13 cellular contexts compared by ENCODE assay signal in the genomic region with DNA sequence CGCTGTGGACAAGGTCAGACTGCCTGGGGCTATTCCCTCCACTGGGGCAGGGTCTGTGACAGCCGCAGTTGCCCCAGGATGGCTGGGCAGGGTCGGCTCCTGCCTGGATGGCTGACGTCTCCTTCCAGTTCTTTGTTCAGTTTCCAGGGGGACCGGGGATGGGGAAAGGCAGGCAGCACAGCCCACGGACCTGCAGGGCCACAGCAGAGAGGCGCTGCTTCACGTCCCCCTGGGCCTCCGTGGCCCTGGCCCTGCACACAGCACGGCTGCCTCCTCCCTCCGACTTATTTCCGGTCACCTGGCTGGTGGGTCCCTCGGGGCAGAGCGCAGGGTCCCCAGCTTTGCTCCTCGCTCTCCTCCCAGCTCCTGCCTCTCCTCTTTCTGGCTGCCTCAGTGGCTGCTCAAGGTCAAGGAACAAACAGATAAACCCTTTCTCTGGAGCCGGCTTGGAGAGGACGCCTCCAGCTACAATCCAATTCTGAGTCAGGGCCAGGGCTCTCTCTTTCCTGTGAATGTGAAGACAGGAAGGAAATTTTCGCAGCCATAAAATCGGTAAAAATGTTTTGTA.
DNase-seq lines count a peak whose midpoint lies in the region; ATAC-seq and TF ChIP-seq lines count a peak whose summit lies in the region.
"Had no signal": no experiment of that assay in that cellular context is flagged by ENCODE, and none has a peak within 500 bp of the region (broad histone marks: within the 10 kb centered on the region; RNA-seq: fewer than 3 reads in every experiment).

No MANE protein-coding gene starts in this region.

- no peaks in the 10 kb centered on the region for H3K36me3 Mint-ChIP-seq in osteocyte (ENCODE audit: unreplicated experiment)
- no peaks in the 10 kb centered on the region for H3K36me3 Mint-ChIP-seq in type B pancreatic cell
- H3K36me3 Mint-ChIP-seq in immature natural killer cell, result peaks cover 0 to 6% (median 0%) of the 10 kb centered on the region in 3 donors

- H3K4me1 ChIP-seq in cardiac muscle cell (ENCODE audit: low read depth), result no peaks in the 10 kb centered on the region

- H3K27me3 ChIP-seq in cardiac muscle cell, result no peaks in the 10 kb centered on the region

- no peak overlapping the region for H3K4me3 ChIP-seq in cardiac muscle cell

- ATAC-seq in GM19463 (IDR thresholded peaks at IDR 0.05; ENCODE audit: unreplicated experiment), result no peak
- ATAC-seq: activated CD4-positive, alpha-beta T cell treated with anti-CD3 and anti-CD28 coated beads for 36 hours; HCT116 had no signal

- H3K4me1 Mint-ChIP-seq in osteocyte (ENCODE audit: unreplicated experiment) (peaks cover 34% of the 10 kb centered on the region), type B pancreatic cell (ENCODE audit: unreplicated experiment) (peaks cover 39% of the 10 kb centered on the region), immature natural killer cell (peaks cover 4 to 13% of the 10 kb centered on the region in 2 donors)

- H3K36me3 ChIP-seq in cardiac muscle cell, result no peaks in the 10 kb centered on the region

- H3K27ac Mint-ChIP-seq in osteocyte (ENCODE audit: unreplicated experiment) (peak overlapping the region; percentile 76), type B pancreatic cell (peak overlapping the region; percentile 73), immature natural killer cell (peak overlapping the region in 2 of 6 donors; percentile 4 to 15)
- H3K27ac Mint-ChIP-seq: activated CD4-positive, alpha-beta T cell treated with anti-CD3 and anti-CD28 coated beads for 36 hours; stimulated activated naive CD8-positive, alpha-beta T cell treated with anti-CD3 and anti-CD28 coated beads, Interleukin-15, Interleukin-2, amounts not matched to agents 100 ng/mL and 50 ng/mL, for 24 hours had no signal

- TF ChIP-seq CTCF in cardiac muscle cell (IDR thresholded peaks at IDR 0.05; ENCODE audit: low read depth, low read length) (no peak), osteocyte (IDR thresholded peaks at IDR 0.05) (no peak), type B pancreatic cell (conservative IDR thresholded peaks at IDR 0.05) (no peak)

- no peaks in the 10 kb centered on the region for H3K27me3 Mint-ChIP-seq in osteocyte (ENCODE audit: unreplicated experiment)
- no peaks in the 10 kb centered on the region for H3K27me3 Mint-ChIP-seq in type B pancreatic cell
- peaks cover 17 to 21% (median 18%) of the 10 kb centered on the region in 3 donors for H3K27me3 Mint-ChIP-seq in immature natural killer cell (ENCODE audit: low read depth in 3 of 3)
- H3K27me3 Mint-ChIP-seq: activated CD4-positive, alpha-beta T cell treated with anti-CD3 and anti-CD28 coated beads for 36 hours; stimulated activated naive CD8-positive, alpha-beta T cell treated with anti-CD3 and anti-CD28 coated beads, Interleukin-15, Interleukin-2, amounts not matched to agents 100 ng/mL and 50 ng/mL, for 24 hours had no signal

- DNase-seq in cardiac muscle cell (ENCODE audit: low read depth in 1 of 2, low spot score in 1 of 2) (peak in 1 of 2 donors; percentile 48), osteocyte (ENCODE audit: extremely low spot score, unreplicated experiment) (no peak), type B pancreatic cell (ENCODE audit: extremely low spot score, unreplicated experiment) (no peak), NCI-H187 (lab: John Stamatoyannopoulos, UW) (no peak), NOMO-1 treated with DMSO at 0.1 percent for 48 hours (lab: John Stamatoyannopoulos, UW; ENCODE audit: unreplicated experiment) (no peak), immature natural killer cell (no peak)
- DNase-seq: activated CD4-positive, alpha-beta T cell treated with anti-CD3 and anti-CD28 coated beads for 36 hours; activated gamma-delta T cell; NCI-H510A had no signal

- H3K9me3 Mint-ChIP-seq in osteocyte (ENCODE audit: unreplicated experiment), result no peaks in the 10 kb centered on the region
- H3K9me3 Mint-ChIP-seq in type B pancreatic cell, result no peaks in the 10 kb centered on the region
- H3K9me3 Mint-ChIP-seq in immature natural killer cell, result peaks cover 0 to 2% (median 0%) of the 10 kb centered on the region in 6 donors
- H3K9me3 Mint-ChIP-seq: stimulated activated naive CD8-positive, alpha-beta T cell treated with anti-CD3 and anti-CD28 coated beads, Interleukin-15, Interleukin-2, amounts not matched to agents 100 ng/mL and 50 ng/mL, for 24 hours had no signal

- no peaks in the 10 kb centered on the region for H3K9me3 ChIP-seq in cardiac muscle cell (ENCODE audit: low read depth)

- H3K27ac ChIP-seq in angular gyrus (ENCODE audit: low read depth, low read length), result peak overlapping the region; percentile 75
- peak overlapping the region; percentile 6 for H3K27ac ChIP-seq in cardiac muscle cell

- H3K4me3 Mint-ChIP-seq in osteocyte (ENCODE audit: unreplicated experiment), result no peak overlapping the region
- H3K4me3 Mint-ChIP-seq in type B pancreatic cell, result peak overlapping the region; percentile 28
- H3K4me3 Mint-ChIP-seq in immature natural killer cell, result no peak overlapping the region
- H3K4me3 Mint-ChIP-seq: activated CD4-positive, alpha-beta T cell treated with anti-CD3 and anti-CD28 coated beads for 36 hours; stimulated activated naive CD8-positive, alpha-beta T cell treated with anti-CD3 and anti-CD28 coated beads, Interleukin-15, Interleukin-2, amounts not matched to agents 100 ng/mL and 50 ng/mL, for 24 hours had no signal
